In genomic region chr20:35108921-35109320, GRCh38 we compare ENCODE assay signal across 18 cellular contexts. TPM values are rescaled to one million over a fixed set of nuclear protein-coding genes. Genes with fewer than 3 reads are reported as not detected.
DNase-seq lines count a peak whose midpoint lies in the region; ATAC-seq, FAIRE-seq and TF ChIP-seq lines count a peak whose summit lies in the region.
"Had no signal": no experiment of that assay in that cellular context is flagged by ENCODE, and none has a peak within 500 bp of the region (broad histone marks: within the 10 kb centered on the region; RNA-seq: fewer than 3 reads in every experiment).

No MANE protein-coding gene starts in this region.

- H3K4me2 ChIP-seq in trophoblast cell (ENCODE audit: low read length) = no peak overlapping the region
- H3K4me2 ChIP-seq: A549 had no signal

- no peak for TF ChIP-seq POLR2A in GM12891 (IDR thresholded peaks at IDR 0.05; ENCODE audit: low read depth, low read length)

- H4K8ac ChIP-seq in trophoblast cell (ENCODE audit: low read depth, low read length) = no peak overlapping the region

- no peak overlapping the region for H3K9ac ChIP-seq in trophoblast cell (ENCODE audit: low read length)

- no peak overlapping the region for H3K18ac ChIP-seq in trophoblast cell (ENCODE audit: low read length)

- TF ChIP-seq CTCF in RWPE2 (IDR thresholded peaks at IDR 0.05; ENCODE audit: poor library complexity, severe bottlenecking) = no peak

- no peaks in the 10 kb centered on the region for H3K9me3 ChIP-seq in RWPE2 (ENCODE audit: severe bottlenecking)
- no peaks in the 10 kb centered on the region for H3K9me3 ChIP-seq in trophoblast cell (ENCODE audit: insufficient read depth, low read depth, low read length)
- H3K9me3 ChIP-seq: A549 had no signal

- no peaks in the 10 kb centered on the region for H3K36me3 ChIP-seq in RWPE2 (ENCODE audit: low read depth)
- peaks cover 0 to 4% of the 10 kb centered on the region in 2 experiments for H3K36me3 ChIP-seq in trophoblast cell (ENCODE audit: control insufficient read depth in 1 of 2, insufficient read depth in 2 of 2, low read length in 2 of 2)

- no peak overlapping the region for H3K14ac ChIP-seq in trophoblast cell (ENCODE audit: low read length)

- DNase-seq in NCI-H69 (lab: John Stamatoyannopoulos, UW) (peak; percentile 31), RWPE2 (ENCODE audit: low spot score) (peak; percentile 83), trophoblast cell (peak; percentile 48 to 70), nucleus accumbens (lab: John Stamatoyannopoulos, UW) (no peak), GM12891 (ENCODE audit: insufficient read length, low spot score) (no peak)
- DNase-seq in activated CD4-positive, CD25-positive, alpha-beta regulatory T cell (lab: John Stamatoyannopoulos, UW) = no peak
- DNase-seq: CD8-positive, alpha-beta T cell; COR-L47; DMS153; DND-41; GF-D8; GOT3; H9 had no signal

- peak overlapping the region; percentile 24 for H3K27ac ChIP-seq in RWPE2 (ENCODE audit: poor library complexity, severe bottlenecking)
- H3K27ac ChIP-seq in trophoblast cell (ENCODE audit: low read depth, low read length) = no peak overlapping the region
- H3K27ac ChIP-seq: A549 had no signal

- H3K4me1 ChIP-seq in RWPE2 (ENCODE audit: insufficient read depth, poor library complexity, severe bottlenecking) (peaks cover 25% of the 10 kb centered on the region), trophoblast cell (ENCODE audit: control insufficient read depth in 1 of 2, insufficient read depth in 2 of 2, low read length in 2 of 2) (no peaks in the 10 kb centered on the region)

- no peak for FAIRE-seq in GM12891 (lab: Jason Lieb, UNC)
- FAIRE-seq: A549, D721Med, HepG2, HTR-8/SVneo had no signal

- no peak overlapping the region for H2AK5ac ChIP-seq in trophoblast cell (ENCODE audit: low read length)

- ATAC-seq in RWPE2 (ENCODE audit: low read depth) (peak; percentile 92), esophagus mucosa (peak; percentile 99)
- ATAC-seq: A549; CD8-positive, alpha-beta T cell; HepG2 had no signal

- H3K27me3 ChIP-seq in RWPE2 (ENCODE audit: insufficient read depth, poor library complexity, severe bottlenecking) (no peaks in the 10 kb centered on the region), trophoblast cell (ENCODE audit: insufficient read depth, low read length) (no peaks in the 10 kb centered on the region)

- H3K79me2 ChIP-seq in trophoblast cell (ENCODE audit: control insufficient read depth, insufficient read depth, low read length, poor library complexity) = no peaks in the 10 kb centered on the region

- no peaks in the 10 kb centered on the region for H3K79me1 ChIP-seq in trophoblast cell (ENCODE audit: low read length)

- H4K91ac ChIP-seq in trophoblast cell (ENCODE audit: low read depth, low read length) = no peak overlapping the region

- no peak overlapping the region for H2BK120ac ChIP-seq in trophoblast cell (ENCODE audit: insufficient read depth, low read length, poor library complexity)

- H2BK12ac ChIP-seq in trophoblast cell (ENCODE audit: low read length) = no peak overlapping the region

- no peak overlapping the region for H4K12ac ChIP-seq in trophoblast cell (ENCODE audit: low read depth, low read length)

- H2BK5ac ChIP-seq in trophoblast cell (ENCODE audit: low read depth, low read length, poor library complexity) = no peak overlapping the region

- no CpG with 5 or more reads among the region's 4 CpGs for WGBS in trophoblast cell (ENCODE audit: extremely low coverage, insufficient coverage, insufficient read length)

- H2AFZ ChIP-seq in trophoblast cell (ENCODE audit: insufficient read depth, low read length, poor library complexity) = no peak overlapping the region

- H3K4me3 ChIP-seq in RWPE2 (ENCODE audit: severe bottlenecking) (no peak overlapping the region), trophoblast cell (ENCODE audit: low read depth, low read length) (no peak overlapping the region)
- H3K4me3 ChIP-seq: A549 had no signal

- H3K4ac ChIP-seq in trophoblast cell (ENCODE audit: low read depth, low read length) = no peak overlapping the region

- no peak overlapping the region for H3K23ac ChIP-seq in trophoblast cell (ENCODE audit: low read length)

TF ChIP-seq in GM12891, 5 proteins besides CTCF, POLR2A, EP300 and RAD21:
- TF ChIP-seq PAX5 (IDR thresholded peaks at IDR 0.05; ENCODE audit: insufficient read depth, low read length, severe bottlenecking) (no peak), POLR2AphosphoS5 (IDR thresholded peaks at IDR 0.05; ENCODE audit: low read depth, low read length) (no peak), POU2F2 (IDR thresholded peaks at IDR 0.05; ENCODE audit: low read depth, low read length) (no peak), TAF1 (IDR thresholded peaks at IDR 0.05; ENCODE audit: low read depth, low read length) (no peak), SPI1 (IDR thresholded peaks at IDR 0.05; ENCODE audit: low read depth, low read length) (no peak)

RNA-seq across cellular contexts. Expression of gene TRPC4AP, which starts 16.3 kb away (rescaled TPM):
- total RNA-seq in esophagus mucosa = 29.8 TPM
- 61.7 TPM in 2 replicates for polyA plus RNA-seq in trophoblast cell (2013)
- polyA plus RNA-seq in GM12891 (2012; ENCODE audit: low read depth, missing spikeins) = 32.3 TPM

RNA-seq across cellular contexts. Expression of gene EDEM2, which starts 38.2 kb away (rescaled TPM):
- 13.7 TPM for total RNA-seq in esophagus mucosa
- 34.7 and 35.9 TPM in 2 replicates for polyA plus RNA-seq in trophoblast cell (2013)
- 12.4 TPM for polyA plus RNA-seq in GM12891 (2012; ENCODE audit: low read depth, missing spikeins)

Comparison
In these comparisons a context has a peak if more than half of its experiments do, and no peak if none do; other contexts are left out.
1. DNase-seq: peak in NCI-H69 (single experiment), RWPE2 (single experiment) and trophoblast cell (2 of 2); none in nucleus accumbens (0 of 56), activated CD4-positive, CD25-positive, alpha-beta regulatory T cell (0 of 4) and GM12891 (single experiment).